26 cellular contexts compared by ENCODE assay signal in the genomic region with DNA sequence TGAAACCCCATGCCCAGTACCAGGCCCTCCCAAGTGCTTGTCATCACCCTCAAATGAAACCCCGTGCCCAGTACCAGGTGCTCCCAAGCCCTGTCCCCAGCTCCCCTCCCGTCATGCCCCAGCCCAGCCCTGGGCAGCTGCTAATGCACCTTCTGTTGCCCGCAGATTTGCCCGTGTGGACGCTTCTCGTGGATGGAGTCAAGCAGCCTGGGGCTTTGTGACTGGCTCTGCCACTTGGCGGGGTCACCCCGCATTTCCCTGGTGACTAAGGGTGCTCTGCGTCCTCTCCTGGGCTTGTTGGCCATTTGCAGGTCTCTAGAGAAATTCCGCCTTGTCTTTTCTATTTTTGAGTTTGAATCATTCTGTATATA.
"Had no signal": no experiment of that assay in that cellular context is flagged by ENCODE, and none has a peak within 500 bp of the region (broad histone marks: within the 10 kb centered on the region; RNA-seq: fewer than 3 reads in every experiment).

No MANE protein-coding gene starts in this region.

- H3K36me3 ChIP-seq: colonic mucosa, pancreas, right atrium auricular region, transverse colon had no signal

- H3K36me3 Mint-ChIP-seq: activated naive CD4-positive, alpha-beta T cell treated with anti-CD3 and anti-CD28 coated beads, Interleukin-2, amount 50 U/mL, for 72 hours; naive B cell had no signal

- H3K27me3 ChIP-seq: dorsolateral prefrontal cortex, hepatocyte, neutrophil, pancreas, right atrium auricular region, testis, transverse colon had no signal

- DNase-seq: activated B cell treated with CpG ODN at 0.5 μM for 24 hours; activated CD4-positive, alpha-beta T cell treated with anti-CD3 and anti-CD28 coated beads, Interleukin-2, amount 50 U/mL, for 1 hour; activated CD8-positive, alpha-beta memory T cell treated with anti-CD3 and anti-CD28 coated beads, Interleukin-2, amount 10 ng/mL, durations not matched to agents 7 days and 5 days; activated CD8-positive, alpha-beta T cell treated with anti-CD3 and anti-CD28 coated beads for 36 hours; activated naive CD4-positive, alpha-beta T cell; activated T-cell treated with anti-CD3 and anti-CD28 coated beads, Interleukin-2, amount 50 U/mL, for 48 hours; cerebellar nuclear complex; colonic mucosa; dorsolateral prefrontal cortex; effector memory CD4-positive, alpha-beta T cell; islet precursor cell; naive B cell; nephron progenitor cell; stimulated activated CD4-positive, alpha-beta T cell treated with anti-CD3 and anti-CD28 coated beads, Interleukin-2, amount 100 ng/mL, for 48 hours; stimulated activated naive CD8-positive, alpha-beta T cell treated with anti-CD3 and anti-CD28 coated beads, Interleukin-15, Interleukin-2, amounts not matched to agents 100 U/mL and 50 U/mL, for 24 hours; T-helper 17 cell; T1000 had no signal

- H3K4me3 Mint-ChIP-seq: activated B cell treated with CpG ODN at 0.5 μM for 24 hours; activated CD8-positive, alpha-beta memory T cell treated with anti-CD3 and anti-CD28 coated beads, Interleukin-2, amount 10 ng/mL, durations not matched to agents 7 days and 5 days; activated CD8-positive, alpha-beta T cell treated with anti-CD3 and anti-CD28 coated beads for 36 hours; naive B cell; nephron progenitor cell; T-helper 17 cell had no signal

- H3K9me3 ChIP-seq: colonic mucosa, neutrophil, pancreas, right atrium auricular region, testis, transverse colon had no signal

- H3K9me3 Mint-ChIP-seq: activated B cell treated with CpG ODN at 0.5 μM for 24 hours; activated naive CD4-positive, alpha-beta T cell treated with anti-CD3 and anti-CD28 coated beads, Interleukin-2, amount 50 U/mL, for 72 hours; activated T-helper 2 cell treated with anti-CD3 and anti-CD28 coated beads, Interferon-gamma antibody, Interleukin-2, Interleukin-4, amounts not matched to agents 10 μg/mL and 5 μg/mL and 100 μg/mL, durations not matched to agents 14 hours and 24 hours and 36 hours; naive B cell; nephron progenitor cell had no signal

- H3K27ac ChIP-seq: colonic mucosa, hepatocyte, neutrophil, testis, transverse colon had no signal

- H3K27me3 Mint-ChIP-seq: activated B cell treated with CpG ODN at 0.5 μM for 24 hours; activated CD8-positive, alpha-beta memory T cell treated with anti-CD3 and anti-CD28 coated beads, Interleukin-2, amount 10 ng/mL, durations not matched to agents 7 days and 5 days; activated CD8-positive, alpha-beta T cell treated with anti-CD3 and anti-CD28 coated beads for 36 hours; naive B cell; T-helper 17 cell had no signal

- H3K4me3 ChIP-seq: colonic mucosa, dorsolateral prefrontal cortex, hepatocyte, lung, pancreas, right atrium auricular region, testis, transverse colon had no signal

- H3K27ac Mint-ChIP-seq: activated B cell treated with CpG ODN at 0.5 μM for 24 hours; activated CD8-positive, alpha-beta memory T cell treated with anti-CD3 and anti-CD28 coated beads, Interleukin-2, amount 10 ng/mL, durations not matched to agents 7 days and 5 days; activated CD8-positive, alpha-beta T cell treated with anti-CD3 and anti-CD28 coated beads for 36 hours; activated naive CD4-positive, alpha-beta T cell treated with anti-CD3 and anti-CD28 coated beads, Interleukin-2, amount 50 U/mL, for 72 hours; activated T-helper 2 cell treated with anti-CD3 and anti-CD28 coated beads, Interferon-gamma antibody, Interleukin-2, Interleukin-4, amounts not matched to agents 10 μg/mL and 5 μg/mL and 100 μg/mL, durations not matched to agents 14 hours and 24 hours and 36 hours; T-helper 17 cell had no signal
